ENCODE assay signal across 24 cellular contexts in the genomic region with DNA sequence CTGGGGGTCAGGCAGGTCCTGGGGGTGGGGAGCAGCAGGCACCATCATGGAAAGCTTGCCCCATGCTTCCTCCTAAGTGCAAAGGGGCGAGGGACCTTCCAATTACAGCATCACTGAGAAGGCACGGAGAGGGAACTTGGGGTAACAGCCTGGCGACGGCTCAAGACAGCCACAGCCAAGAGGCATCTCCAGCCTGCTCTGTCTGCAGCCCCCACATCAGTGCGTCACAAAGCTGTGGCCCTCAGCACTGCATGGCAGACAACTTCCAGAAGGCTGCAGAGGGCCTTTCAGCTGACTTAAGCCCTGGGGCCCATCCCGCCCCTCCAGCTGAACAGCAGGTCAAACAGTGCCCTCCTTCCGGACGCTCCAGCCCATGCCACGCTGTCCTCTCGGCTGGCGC. TPM values are rescaled to one million over a fixed set of nuclear protein-coding genes. Genes with fewer than 3 reads are reported as not detected.
"Had no signal": no experiment of that assay in that cellular context is flagged by ENCODE, and none has a peak within 500 bp of the region (broad histone marks: within the 10 kb centered on the region; RNA-seq: fewer than 3 reads in every experiment).

No MANE protein-coding gene starts in this region.

- H3K36me3 ChIP-seq: esophagus muscularis mucosa, gastroesophageal sphincter, heart right ventricle, left lung, neutrophil, pancreas, suprapubic skin, transverse colon, upper lobe of right lung, uterus had no signal

- H3K27me3 ChIP-seq: dorsolateral prefrontal cortex, esophagus muscularis mucosa, foreskin keratinocyte, gastroesophageal sphincter, heart right ventricle, left lung, neutrophil, pancreas, suprapubic skin, transverse colon, upper lobe of right lung, uterus had no signal

- DNase-seq: effector memory CD4-positive, alpha-beta T cell; foreskin keratinocyte; heart right ventricle; left cardiac atrium; left lung; naive thymus-derived CD4-positive, alpha-beta T cell; retina; stimulated activated CD4-positive, alpha-beta T cell treated with anti-CD3 and anti-CD28 coated beads, Interleukin-15, amount 100 ng/mL, for 24 hours; stimulated activated CD4-positive, alpha-beta T cell treated with anti-CD3 and anti-CD28 coated beads, Interleukin-2, amount 100 ng/mL, for 48 hours; stimulated activated naive CD4-positive, alpha-beta T cell; stimulated activated naive CD8-positive, alpha-beta T cell treated with anti-CD3 and anti-CD28 coated beads, Interleukin-15, amount 100 ng/mL, for 72 hours; transverse colon; upper lobe of right lung had no signal

- H3K4me3 ChIP-seq: esophagus muscularis mucosa, gastroesophageal sphincter, heart right ventricle, left lung, pancreas, skin epidermis, suprapubic skin, transverse colon, upper lobe of right lung, uterus had no signal

- H3K9me3 ChIP-seq: esophagus muscularis mucosa, gastroesophageal sphincter, heart right ventricle, left lung, neutrophil, pancreas, suprapubic skin, transverse colon, upper lobe of right lung, uterus had no signal

- H3K27ac ChIP-seq: esophagus muscularis mucosa, foreskin keratinocyte, gastroesophageal sphincter, heart right ventricle, left lung, neutrophil, pancreas, suprapubic skin, transverse colon, upper lobe of right lung, uterus had no signal

- H3K4me1 ChIP-seq: pancreas, upper lobe of right lung had no signal

RNA-seq across cellular contexts. Expression of a gene that starts 13.2 kb away (rescaled TPM):
- polyA plus RNA-seq: naive thymus-derived CD4-positive, alpha-beta T cell had no signal

RNA-seq across cellular contexts. Expression of a gene that starts 30.1 kb away (rescaled TPM):
- polyA plus RNA-seq: endothelial cell of umbilical vein; fibroblast of lung; foreskin keratinocyte; heart right ventricle; naive thymus-derived CD4-positive, alpha-beta T cell; pancreas; thymus had no signal
